Comparison of ENCODE assay signal across 19 cellular contexts in the genomic region with DNA sequence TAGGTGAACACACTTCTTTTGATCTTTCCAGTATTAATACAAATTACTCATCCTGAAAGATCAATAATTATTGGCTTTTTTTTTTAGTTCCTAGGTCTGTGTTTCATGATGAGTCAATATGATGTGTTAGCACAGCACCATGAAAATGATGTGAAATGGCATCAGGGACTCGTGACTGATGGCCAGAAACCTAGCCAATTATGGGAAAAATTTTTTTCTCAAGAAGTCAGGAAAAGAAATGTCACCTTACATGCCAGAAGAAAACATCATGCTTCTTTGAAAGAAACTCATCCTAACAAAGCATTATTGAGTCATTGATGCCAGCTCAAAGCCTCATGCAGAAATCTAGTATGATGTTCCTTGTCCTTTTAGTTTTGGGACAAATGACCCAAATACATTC.
A peak's percentile ranks its signal among the peaks of the same experiment; 100 is the strongest.
DNase-seq lines count a peak whose midpoint lies in the region; TF ChIP-seq lines count a peak whose summit lies in the region.
"Had no signal": no experiment of that assay in that cellular context is flagged by ENCODE, and none has a peak within 500 bp of the region (broad histone marks: within the 10 kb centered on the region; RNA-seq: fewer than 3 reads in every experiment).

No MANE protein-coding gene starts in this region.

- H3K9me3 Mint-ChIP-seq in HFFc6 = no peaks in the 10 kb centered on the region
- H3K9me3 Mint-ChIP-seq: GM23338 had no signal

- H3K27me3 Mint-ChIP-seq in HFFc6 (ENCODE audit: insufficient read depth) = peaks cover 2% of the 10 kb centered on the region; the same call in 1 of the 2 replicates

- no peaks in the 10 kb centered on the region for H3K36me3 Mint-ChIP-seq in HFFc6 (ENCODE audit: low read depth)

- no peaks in the 10 kb centered on the region for H3K27me3 ChIP-seq in adipocyte (replicated peaks; ENCODE audit: control insufficient read depth, insufficient read depth, low read length)
- H3K27me3 ChIP-seq: BE2C, gastrocnemius medialis, neutrophil, testis had no signal

- no peaks in the 10 kb centered on the region for H3K36me3 ChIP-seq in adipocyte (ENCODE audit: control insufficient read depth, insufficient read depth, low read length, severe bottlenecking)
- H3K36me3 ChIP-seq: BE2C, gastrocnemius medialis, neutrophil had no signal

- peaks cover 13% of the 10 kb centered on the region for H3K4me1 ChIP-seq in adipocyte (ENCODE audit: control insufficient read depth, insufficient read depth, low read length)

- no peak overlapping the region for H3K4me3 ChIP-seq in adipocyte (ENCODE audit: low read length)
- H3K4me3 ChIP-seq: coronary artery, gastrocnemius medialis, GM23338, mucosa of descending colon, testis had no signal

- peak; percentile 33 for DNase-seq in stimulated activated CD4-positive, alpha-beta T cell treated with anti-CD3 and anti-CD28 coated beads, Interleukin-15, amount 100 ng/mL, for 24 hours
- no peak for DNase-seq in stimulated activated CD4-positive, alpha-beta T cell treated with anti-CD3 and anti-CD28 coated beads, Interleukin-12 subunit alpha, Interleukin-12 subunit beta, amount 100 ng/mL, for 4 hours
- DNase-seq in HFFc6 (peak; percentile 34), adipocyte (ENCODE audit: low read depth) (peak; percentile 8), stromal cell of bone marrow (ENCODE audit: low read depth) (peak; percentile 27), NCI-H82 treated with DMSO at 0.1 percent for 48 hours (lab: John Stamatoyannopoulos, UW; ENCODE audit: unreplicated experiment) (no peak), MV-4-11 (lab: John Stamatoyannopoulos, UW) (no peak)
- DNase-seq: BE2C, gastrocnemius medialis, KBM-7, mucosa of descending colon, NCI-H1105, NCI-H748 treated with DMSO at 0.1 percent for 48 hours, right cardiac atrium, T-helper 9 cell, testis had no signal

- H3K27ac Mint-ChIP-seq in HFFc6 = no peak overlapping the region
- H3K27ac Mint-ChIP-seq: GM23338 had no signal

- no peak overlapping the region for H3K4me3 Mint-ChIP-seq in HFFc6
- H3K4me3 Mint-ChIP-seq: GM23338 had no signal

- no peak for TF ChIP-seq CTCF in HFFc6 (IDR thresholded peaks at IDR 0.05)

- no peaks in the 10 kb centered on the region for H3K9me3 ChIP-seq in adipocyte (ENCODE audit: control insufficient read depth, low read length)
- H3K9me3 ChIP-seq: BE2C, gastrocnemius medialis, mucosa of descending colon, neutrophil, testis had no signal

- no peak overlapping the region for H3K9ac ChIP-seq in adipocyte (ENCODE audit: low read length)

- H3K4me1 Mint-ChIP-seq in HFFc6 (ENCODE audit: low read depth) = peaks cover 54% of the 10 kb centered on the region

Comparison
In these comparisons a context has a peak if more than half of its experiments do, and no peak if none do; other contexts are left out.
1. DNase-seq: peak in stimulated activated CD4-positive, alpha-beta T cell treated with anti-CD3 and anti-CD28 coated beads, Interleukin-15, amount 100 ng/mL, for 24 hours (single experiment), HFFc6 (single experiment), adipocyte (single experiment) and stromal cell of bone marrow (single experiment); none in stimulated activated CD4-positive, alpha-beta T cell treated with anti-CD3 and anti-CD28 coated beads, Interleukin-12 subunit alpha, Interleukin-12 subunit beta, amount 100 ng/mL, for 4 hours (single experiment), NCI-H82 treated with DMSO at 0.1 percent for 48 hours (single experiment) and MV-4-11 (single experiment).